In the genomic region with DNA sequence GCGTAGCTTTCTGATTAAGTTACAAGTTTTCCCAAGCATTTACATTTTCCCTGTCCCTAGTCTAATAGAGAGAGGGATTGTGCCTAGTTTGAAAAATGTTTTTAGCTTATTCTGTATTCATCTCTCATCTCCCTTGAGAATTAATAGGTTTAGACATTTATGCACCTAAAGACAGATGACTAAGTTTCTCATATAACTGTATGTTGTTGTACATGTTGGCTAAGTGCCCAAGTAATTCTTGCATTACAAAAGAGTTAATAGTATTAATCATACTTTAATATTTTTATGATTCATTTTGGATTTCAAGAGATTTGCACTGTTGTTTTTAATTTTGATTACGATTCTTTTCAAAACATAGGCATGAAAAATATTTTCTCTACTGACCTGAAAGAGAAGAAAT, we compare ENCODE assay signal across 23 cellular contexts.
A peak's percentile ranks its signal among the peaks of the same experiment; 100 is the strongest.
DNase-seq lines count a peak whose midpoint lies in the region; ATAC-seq and TF ChIP-seq lines count a peak whose summit lies in the region.
"Had no signal": no experiment of that assay in that cellular context is flagged by ENCODE, and none has a peak within 500 bp of the region (broad histone marks: within the 10 kb centered on the region; RNA-seq: fewer than 3 reads in every experiment).

No MANE protein-coding gene starts in this region.

- no peak overlapping the region for H3K4me3 ChIP-seq in RWPE2 (ENCODE audit: severe bottlenecking)
- H3K4me3 ChIP-seq: body of pancreas, coronary artery, prostate gland, smooth muscle cell, stomach had no signal

- H3K4me1 ChIP-seq in RWPE2 (ENCODE audit: insufficient read depth, poor library complexity, severe bottlenecking): peaks cover 9% of the 10 kb centered on the region
- H3K4me1 ChIP-seq: body of pancreas, prostate gland had no signal

- H3K27ac ChIP-seq in RWPE2 (ENCODE audit: poor library complexity, severe bottlenecking): peak overlapping the region; percentile 16
- peak overlapping the region; percentile 12 for H3K27ac ChIP-seq in epithelial cell of prostate
- H3K27ac ChIP-seq: body of pancreas, coronary artery, prostate gland, stomach had no signal

- H3K9me3 ChIP-seq in RWPE2 (ENCODE audit: severe bottlenecking): no peaks in the 10 kb centered on the region
- H3K9me3 ChIP-seq: body of pancreas, prostate gland had no signal

- no peaks in the 10 kb centered on the region for H3K27me3 ChIP-seq in RWPE2 (ENCODE audit: insufficient read depth, poor library complexity, severe bottlenecking)
- H3K27me3 ChIP-seq: body of pancreas, stomach had no signal

- H3K36me3 ChIP-seq in RWPE2 (ENCODE audit: low read depth): no peaks in the 10 kb centered on the region
- H3K36me3 ChIP-seq: prostate gland, stomach had no signal

- no peak for DNase-seq in RWPE2 (ENCODE audit: low spot score)
- peak; percentile 57 for DNase-seq in epithelial cell of prostate (ENCODE audit: low read depth, low spot score)
- DNase-seq in non-pigmented ciliary epithelial cell (ENCODE audit: low read depth): peak; percentile 67
- no peak for DNase-seq in NCI-H1417 (lab: John Stamatoyannopoulos, UW)
- DNase-seq in NCI-H1105 (lab: John Stamatoyannopoulos, UW): no peak
- DNase-seq in stimulated activated CD4-positive, alpha-beta T cell treated with anti-CD3 and anti-CD28 coated beads, Interleukin-2, amount 100 ng/mL, for 48 hours: no peak
- no peak for DNase-seq in hippocampal formation (lab: John Stamatoyannopoulos, UW)
- DNase-seq: activated CD4-positive, alpha-beta T cell treated with anti-CD3 and anti-CD28 coated beads, Interleukin-2, amount 10 ng/mL, durations not matched to agents 7 days and 5 days; body of pancreas; CD4-positive, CD25-positive, alpha-beta regulatory T cell; DMS 273 treated with DMSO at 0.1 percent for 48 hours; NCI-H1105 treated with DMSO at 0.1 percent for 48 hours; NCI-H2081 treated with DMSO at 0.1 percent for 48 hours; NCI-H524 treated with DMSO at 0.1 percent for 48 hours; SIG-M5; stimulated activated CD4-positive, alpha-beta T cell treated with anti-CD3 and anti-CD28 coated beads, Interleukin-4, amount 100 ng/mL, for 1 hour; stomach; trophoblast cell had no signal

- no peak for TF ChIP-seq CTCF in RWPE2 (IDR thresholded peaks at IDR 0.05; ENCODE audit: poor library complexity, severe bottlenecking)

- peak; percentile 47 for ATAC-seq in GM18861 (IDR thresholded peaks at IDR 0.05; ENCODE audit: unreplicated experiment)
- peak; percentile 89 for ATAC-seq in RWPE2 (ENCODE audit: low read depth)
- ATAC-seq: body of pancreas; natural killer cell treated with Interleukin-12 subunit alpha and Interleukin-12 subunit beta and Interleukin-15 and Interleukin-18, amount 100 ng/mL, for 72 hours had no signal

Comparison
In these comparisons a context has a peak if more than half of its experiments do, and no peak if none do; other contexts are left out.
1. DNase-seq: peak in epithelial cell of prostate (single experiment) and non-pigmented ciliary epithelial cell (single experiment); none in RWPE2 (single experiment), NCI-H1417 (0 of 3), NCI-H1105 (single experiment), stimulated activated CD4-positive, alpha-beta T cell treated with anti-CD3 and anti-CD28 coated beads, Interleukin-2, amount 100 ng/mL, for 48 hours (0 of 2) and hippocampal formation (0 of 2).